ENCODE assay signal across 38 cellular contexts in genomic region chr4:6540879-6541278, GRCh38.
"Had no signal": no experiment of that assay in that cellular context is flagged by ENCODE, and none has a peak within 500 bp of the region (broad histone marks: within the 10 kb centered on the region; RNA-seq: fewer than 3 reads in every experiment).

No MANE protein-coding gene starts in this region.

- H3K27me3 Mint-ChIP-seq: activated CD4-positive, alpha-beta T cell treated with anti-CD3 and anti-CD28 coated beads, Interleukin-2, amount 10 ng/mL, durations not matched to agents 24 days and 14 days; activated naive CD8-positive, alpha-beta T cell treated with anti-CD3 and anti-CD28 coated beads, Interleukin-2, amount 10 ng/mL, durations not matched to agents 7 days and 5 days had no signal

- H3K4me3 Mint-ChIP-seq: activated B cell treated with CpG ODN at 0.5 μM for 24 hours; activated CD4-positive, alpha-beta memory T cell treated with anti-CD3 and anti-CD28 coated beads for 36 hours; activated CD4-positive, alpha-beta T cell treated with anti-CD3 and anti-CD28 coated beads, Interleukin-2, amount 10 ng/mL, durations not matched to agents 24 days and 14 days; activated CD8-positive, alpha-beta T cell treated with anti-CD3 and anti-CD28 coated beads for 36 hours; activated naive CD4-positive, alpha-beta T cell treated with anti-CD3 and anti-CD28 coated beads, Interleukin-2, amount 10 ng/mL, durations not matched to agents 7 days and 5 days; activated naive CD4-positive, alpha-beta T cell treated with anti-CD3 and anti-CD28 coated beads, Interleukin-2, amount 50 U/mL, for 24 hours; activated naive CD8-positive, alpha-beta T cell; activated naive CD8-positive, alpha-beta T cell treated with anti-CD3 and anti-CD28 coated beads, Interleukin-2, amount 10 ng/mL, durations not matched to agents 7 days and 5 days; activated naive CD8-positive, alpha-beta T cell treated with anti-CD3 and anti-CD28 coated beads, Interleukin-2, amount 50 U/mL, for 24 hours; activated T-cell treated with anti-CD3 and anti-CD28 coated beads, Interleukin-2, amount 50 U/mL, for 4 hours; activated T-cell treated with anti-CD3 and anti-CD28 coated beads, Interleukin-2, amount 50 U/mL, for 72 hours; activated T-helper 1 cell treated with anti-CD3 and anti-CD28 coated beads, Interleukin-12 subunit alpha, Interleukin-12 subunit beta, Interleukin-2, Interleukin-4 antibody, amounts not matched to agents 30 ng/mL and 10 ng/mL and 1 ng/mL, durations not matched to agents 14 hours and 24 hours and 36 hours; activated T-helper 17 cell treated with anti-CD3 and anti-CD28 coated beads, Interleukin-2, amount 50 U/mL, for 72 hours; brain; central memory CD8-positive, alpha-beta T cell; T-helper 1 cell treated with Interleukin-12 subunit alpha and Interleukin-12 subunit beta and Interleukin-4 antibody, amounts not matched to agents 30 μg/mL and 1 μg/mL, for 36 hours; T-helper 2 cell treated with Interferon-gamma antibody and Interleukin-4, amounts not matched to agents 5 μg/mL and 100 μg/mL, for 36 hours had no signal

- H3K27ac Mint-ChIP-seq: activated B cell treated with CpG ODN at 0.5 μM for 24 hours; activated CD4-positive, alpha-beta memory T cell treated with anti-CD3 and anti-CD28 coated beads for 36 hours; activated CD4-positive, alpha-beta T cell treated with anti-CD3 and anti-CD28 coated beads, Interleukin-2, amount 10 ng/mL, durations not matched to agents 24 days and 14 days; activated CD8-positive, alpha-beta T cell treated with anti-CD3 and anti-CD28 coated beads for 36 hours; activated naive CD4-positive, alpha-beta T cell treated with anti-CD3 and anti-CD28 coated beads, Interleukin-2, amount 10 ng/mL, durations not matched to agents 7 days and 5 days; activated naive CD4-positive, alpha-beta T cell treated with anti-CD3 and anti-CD28 coated beads, Interleukin-2, amount 50 U/mL, for 24 hours; activated naive CD8-positive, alpha-beta T cell; activated naive CD8-positive, alpha-beta T cell treated with anti-CD3 and anti-CD28 coated beads, Interleukin-2, amount 10 ng/mL, durations not matched to agents 7 days and 5 days; activated naive CD8-positive, alpha-beta T cell treated with anti-CD3 and anti-CD28 coated beads, Interleukin-2, amount 50 U/mL, for 24 hours; activated T-cell treated with anti-CD3 and anti-CD28 coated beads, Interleukin-2, amount 50 U/mL, for 72 hours; activated T-helper 1 cell treated with anti-CD3 and anti-CD28 coated beads, Interleukin-12 subunit alpha, Interleukin-12 subunit beta, Interleukin-2, Interleukin-4 antibody, amounts not matched to agents 30 ng/mL and 10 ng/mL and 1 ng/mL, durations not matched to agents 14 hours and 24 hours and 36 hours; activated T-helper 17 cell treated with anti-CD3 and anti-CD28 coated beads, Interleukin-2, amount 50 U/mL, for 72 hours; brain; T-helper 1 cell treated with Interleukin-12 subunit alpha and Interleukin-12 subunit beta and Interleukin-4 antibody, amounts not matched to agents 30 μg/mL and 1 μg/mL, for 36 hours; T-helper 2 cell treated with Interferon-gamma antibody and Interleukin-4, amounts not matched to agents 5 μg/mL and 100 μg/mL, for 36 hours had no signal

- H3K4me3 ChIP-seq: ascending aorta, cardiac muscle cell had no signal

- H3K27ac ChIP-seq: ascending aorta, cardiac muscle cell, WERI-Rb-1 had no signal

- ATAC-seq: activated CD8-positive, alpha-beta T cell treated with anti-CD3 and anti-CD28 coated beads for 36 hours; activated naive CD8-positive, alpha-beta T cell treated with anti-CD3 and anti-CD28 coated beads, Interleukin-2, amount 50 U/mL, for 24 hours; activated T-cell treated with anti-CD3 and anti-CD28 coated beads, Interleukin-2, amount 50 U/mL, for 4 hours; activated T-cell treated with anti-CD3 and anti-CD28 coated beads, Interleukin-2, amount 50 U/mL, for 72 hours; activated T-helper 17 cell treated with anti-CD3 and anti-CD28 coated beads, Interleukin-2, amount 50 U/mL, for 72 hours had no signal

- H3K36me3 ChIP-seq: ascending aorta, cardiac muscle cell, WERI-Rb-1 had no signal

- H3K4me1 ChIP-seq: ascending aorta had no signal

- H3K36me3 Mint-ChIP-seq: activated CD4-positive, alpha-beta memory T cell treated with anti-CD3 and anti-CD28 coated beads for 36 hours; activated naive CD4-positive, alpha-beta T cell treated with anti-CD3 and anti-CD28 coated beads, Interleukin-2, amount 10 ng/mL, durations not matched to agents 7 days and 5 days; activated naive CD4-positive, alpha-beta T cell treated with anti-CD3 and anti-CD28 coated beads, Interleukin-2, amount 50 U/mL, for 24 hours; activated naive CD8-positive, alpha-beta T cell; activated naive CD8-positive, alpha-beta T cell treated with anti-CD3 and anti-CD28 coated beads, Interleukin-2, amount 10 ng/mL, durations not matched to agents 7 days and 5 days; brain had no signal

- H3K27me3 ChIP-seq: ascending aorta had no signal

- H3K9me3 Mint-ChIP-seq: activated CD4-positive, alpha-beta T cell treated with anti-CD3 and anti-CD28 coated beads, Interleukin-2, amount 10 ng/mL, durations not matched to agents 24 days and 14 days; activated CD8-positive, alpha-beta T cell treated with anti-CD3 and anti-CD28 coated beads for 36 hours; activated naive CD4-positive, alpha-beta T cell treated with anti-CD3 and anti-CD28 coated beads, Interleukin-2, amount 10 ng/mL, durations not matched to agents 7 days and 5 days; activated naive CD4-positive, alpha-beta T cell treated with anti-CD3 and anti-CD28 coated beads, Interleukin-2, amount 50 U/mL, for 24 hours; activated naive CD8-positive, alpha-beta T cell treated with anti-CD3 and anti-CD28 coated beads, Interleukin-2, amount 10 ng/mL, durations not matched to agents 7 days and 5 days; activated T-helper 1 cell treated with anti-CD3 and anti-CD28 coated beads, Interleukin-12 subunit alpha, Interleukin-12 subunit beta, Interleukin-2, Interleukin-4 antibody, amounts not matched to agents 30 ng/mL and 10 ng/mL and 1 ng/mL, durations not matched to agents 14 hours and 24 hours and 36 hours; T-helper 1 cell treated with Interleukin-12 subunit alpha and Interleukin-12 subunit beta and Interleukin-4 antibody, amounts not matched to agents 30 μg/mL and 1 μg/mL, for 36 hours had no signal

- DNase-seq: activated B cell treated with CpG ODN at 0.5 μM for 24 hours; activated CD4-positive, alpha-beta memory T cell treated with anti-CD3 and anti-CD28 coated beads for 36 hours; activated CD4-positive, alpha-beta T cell treated with anti-CD3 and anti-CD28 coated beads for 4 hours; activated CD4-positive, alpha-beta T cell treated with anti-CD3 and anti-CD28 coated beads, Interleukin-2, amount 10 ng/mL, durations not matched to agents 24 days and 14 days; activated CD4-positive, alpha-beta T cell treated with anti-CD3 and anti-CD28 coated beads, Interleukin-2, amount 50 U/mL, for 1 hour; activated CD4-positive, alpha-beta T cell treated with anti-CD3 and anti-CD28 coated beads, Interleukin-2, amount 50 U/mL, for 4 hours; activated CD4-positive, CD25-positive, alpha-beta regulatory T cell treated with anti-CD3 and anti-CD28 coated beads, Interleukin-2, amount 50 U/mL, for 72 hours; activated CD8-positive, alpha-beta memory T cell treated with anti-CD3 and anti-CD28 coated beads, Interleukin-2, amount 50 U/mL, for 4 hours; activated CD8-positive, alpha-beta T cell treated with anti-CD3 and anti-CD28 coated beads for 36 hours; activated effector memory CD4-positive, alpha-beta T cell treated with anti-CD3 and anti-CD28 coated beads, Interleukin-2, amount 50 U/mL, for 16 hours; activated gamma-delta T cell treated with Interleukin-2 at 50 U/mL for 16 hours; activated naive CD4-positive, alpha-beta T cell treated with anti-CD3 and anti-CD28 coated beads, Interleukin-2, amount 10 ng/mL, durations not matched to agents 7 days and 5 days; activated naive CD4-positive, alpha-beta T cell treated with Interleukin-2 at 50 U/mL for 16 hours; activated naive CD8-positive, alpha-beta T cell treated with anti-CD3 and anti-CD28 coated beads, Interleukin-2, amount 10 ng/mL, durations not matched to agents 7 days and 5 days; activated naive CD8-positive, alpha-beta T cell treated with anti-CD3 and anti-CD28 coated beads, Interleukin-2, amount 50 U/mL, for 24 hours; activated T-cell treated with anti-CD3 and anti-CD28 coated beads for 4 hours; activated T-cell treated with anti-CD3 and anti-CD28 coated beads, Interleukin-2, amount 50 U/mL, for 1 hour; activated T-cell treated with anti-CD3 and anti-CD28 coated beads, Interleukin-2, amount 50 U/mL, for 4 hours; activated T-cell treated with anti-CD3 and anti-CD28 coated beads, Interleukin-2, amount 50 U/mL, for 72 hours; amygdala; anterior cingulate cortex; caudate nucleus; cerebellar nuclear complex; T-helper 2 cell; T-helper 9 cell; WERI-Rb-1 had no signal

- FAIRE-seq: bronchial epithelial cell, TTC549 had no signal

- H3K4me1 Mint-ChIP-seq: activated B cell treated with CpG ODN at 0.5 μM for 24 hours; activated CD4-positive, alpha-beta T cell treated with anti-CD3 and anti-CD28 coated beads, Interleukin-2, amount 10 ng/mL, durations not matched to agents 24 days and 14 days; activated naive CD4-positive, alpha-beta T cell treated with anti-CD3 and anti-CD28 coated beads, Interleukin-2, amount 10 ng/mL, durations not matched to agents 7 days and 5 days; activated naive CD4-positive, alpha-beta T cell treated with anti-CD3 and anti-CD28 coated beads, Interleukin-2, amount 50 U/mL, for 24 hours; activated naive CD8-positive, alpha-beta T cell treated with anti-CD3 and anti-CD28 coated beads, Interleukin-2, amount 10 ng/mL, durations not matched to agents 7 days and 5 days; activated naive CD8-positive, alpha-beta T cell treated with anti-CD3 and anti-CD28 coated beads, Interleukin-2, amount 50 U/mL, for 24 hours; activated T-helper 17 cell treated with anti-CD3 and anti-CD28 coated beads, Interleukin-2, amount 50 U/mL, for 72 hours; brain; central memory CD8-positive, alpha-beta T cell had no signal
